In the genomic region with DNA sequence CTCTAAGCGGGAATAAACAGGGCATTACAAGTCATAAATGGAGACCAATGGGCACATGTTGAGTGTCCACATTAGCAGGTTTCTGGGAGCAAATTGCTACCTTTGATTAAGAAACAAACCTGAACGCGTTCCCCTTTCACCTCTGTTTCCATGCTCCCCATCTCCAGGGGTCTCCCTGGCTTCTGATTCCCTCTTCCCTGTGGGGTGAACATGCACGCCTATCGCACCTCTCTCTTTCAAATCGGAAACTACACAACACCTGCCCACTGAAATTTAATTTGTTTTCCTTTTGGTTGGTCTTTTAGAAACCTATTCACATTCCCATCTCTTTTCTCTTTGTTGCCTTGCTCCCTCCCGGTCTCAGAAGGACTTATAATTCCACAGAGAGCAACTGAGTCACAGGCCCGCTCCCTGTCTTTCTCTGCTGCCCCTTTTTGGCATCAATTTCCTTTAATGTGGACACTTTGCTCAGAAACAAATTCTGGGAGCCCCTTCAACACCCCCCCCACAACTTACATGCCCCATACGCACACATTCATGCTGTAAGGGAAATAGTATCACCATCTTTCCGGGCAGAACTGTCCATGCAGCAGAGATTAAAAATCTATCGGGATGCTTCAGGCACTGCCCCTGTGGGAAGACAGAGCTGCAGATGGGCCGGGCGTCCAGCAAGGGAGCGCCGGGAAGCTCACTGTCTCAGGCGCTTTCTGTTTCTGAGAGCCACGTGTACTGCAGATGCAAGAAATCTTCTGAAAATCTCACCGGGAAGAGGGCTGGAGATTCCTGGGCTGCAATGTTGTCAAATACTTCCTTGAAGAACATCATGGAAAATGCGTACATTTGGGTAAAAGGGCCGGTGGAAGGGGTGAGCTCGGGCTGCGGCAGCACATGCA, we compare ENCODE assay signal across 2 cellular contexts.
A peak's percentile ranks its signal among the peaks of the same experiment; 100 is the strongest.
TF ChIP-seq lines count a peak whose summit lies in the region.

No MANE protein-coding gene starts in this region.

TF ChIP-seq in SK-N-SH, 30 proteins besides CTCF, POLR2A, EP300 and RAD21 (continued from another document):
- TF ChIP-seq RXRA (IDR thresholded peaks at IDR 0.05; ENCODE audit: borderline replicate concordance, low read depth) (no peak), EZH2phosphoT487 (IDR thresholded peaks at IDR 0.05; ENCODE audit: borderline replicate concordance, low read depth) (peak; percentile 61; the same call in 1 of the 2 replicates)

TF ChIP-seq in SK-N-SH treated with all-trans-retinoic acid at 6 μM for 48 hours, 23 proteins besides CTCF, POLR2A, EP300 and RAD21 (continued from another document):
- TF ChIP-seq, protein P1, sequence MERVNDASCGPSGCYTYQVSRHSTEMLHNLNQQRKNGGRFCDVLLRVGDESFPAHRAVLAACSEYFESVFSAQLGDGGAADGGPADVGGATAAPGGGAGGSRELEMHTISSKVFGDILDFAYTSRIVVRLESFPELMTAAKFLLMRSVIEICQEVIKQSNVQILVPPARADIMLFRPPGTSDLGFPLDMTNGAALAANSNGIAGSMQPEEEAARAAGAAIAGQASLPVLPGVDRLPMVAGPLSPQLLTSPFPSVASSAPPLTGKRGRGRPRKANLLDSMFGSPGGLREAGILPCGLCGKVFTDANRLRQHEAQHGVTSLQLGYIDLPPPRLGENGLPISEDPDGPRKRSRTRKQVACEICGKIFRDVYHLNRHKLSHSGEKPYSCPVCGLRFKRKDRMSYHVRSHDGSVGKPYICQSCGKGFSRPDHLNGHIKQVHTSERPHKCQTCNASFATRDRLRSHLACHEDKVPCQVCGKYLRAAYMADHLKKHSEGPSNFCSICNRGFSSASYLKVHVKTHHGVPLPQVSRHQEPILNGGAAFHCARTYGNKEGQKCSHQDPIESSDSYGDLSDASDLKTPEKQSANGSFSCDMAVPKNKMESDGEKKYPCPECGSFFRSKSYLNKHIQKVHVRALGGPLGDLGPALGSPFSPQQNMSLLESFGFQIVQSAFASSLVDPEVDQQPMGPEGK (CRISPR knock-in tag; IDR thresholded peaks at IDR 0.05; ENCODE audit: borderline replicate concordance) = no peak
- no peak for TF ChIP-seq ARNTL (CRISPR knock-in tag; IDR thresholded peaks at IDR 0.05; ENCODE audit: borderline replicate concordance, low read depth)
- TF ChIP-seq, protein P2, sequence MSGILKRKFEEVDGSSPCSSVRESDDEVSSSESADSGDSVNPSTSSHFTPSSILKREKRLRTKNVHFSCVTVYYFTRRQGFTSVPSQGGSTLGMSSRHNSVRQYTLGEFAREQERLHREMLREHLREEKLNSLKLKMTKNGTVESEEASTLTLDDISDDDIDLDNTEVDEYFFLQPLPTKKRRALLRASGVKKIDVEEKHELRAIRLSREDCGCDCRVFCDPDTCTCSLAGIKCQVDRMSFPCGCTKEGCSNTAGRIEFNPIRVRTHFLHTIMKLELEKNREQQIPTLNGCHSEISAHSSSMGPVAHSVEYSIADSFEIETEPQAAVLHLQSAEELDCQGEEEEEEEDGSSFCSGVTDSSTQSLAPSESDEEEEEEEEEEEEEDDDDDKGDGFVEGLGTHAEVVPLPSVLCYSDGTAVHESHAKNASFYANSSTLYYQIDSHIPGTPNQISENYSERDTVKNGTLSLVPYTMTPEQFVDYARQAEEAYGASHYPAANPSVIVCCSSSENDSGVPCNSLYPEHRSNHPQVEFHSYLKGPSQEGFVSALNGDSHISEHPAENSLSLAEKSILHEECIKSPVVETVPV (CRISPR knock-in tag; IDR thresholded peaks at IDR 0.05) = no peak
- no peak for TF ChIP-seq TCF4 (CRISPR knock-in tag; IDR thresholded peaks at IDR 0.05; ENCODE audit: borderline replicate concordance)
- TF ChIP-seq RARB (CRISPR knock-in tag; IDR thresholded peaks at IDR 0.05) = no peak
- no peak for TF ChIP-seq ZC3H10 (CRISPR knock-in tag; IDR thresholded peaks at IDR 0.05)
- TF ChIP-seq, protein P3, sequence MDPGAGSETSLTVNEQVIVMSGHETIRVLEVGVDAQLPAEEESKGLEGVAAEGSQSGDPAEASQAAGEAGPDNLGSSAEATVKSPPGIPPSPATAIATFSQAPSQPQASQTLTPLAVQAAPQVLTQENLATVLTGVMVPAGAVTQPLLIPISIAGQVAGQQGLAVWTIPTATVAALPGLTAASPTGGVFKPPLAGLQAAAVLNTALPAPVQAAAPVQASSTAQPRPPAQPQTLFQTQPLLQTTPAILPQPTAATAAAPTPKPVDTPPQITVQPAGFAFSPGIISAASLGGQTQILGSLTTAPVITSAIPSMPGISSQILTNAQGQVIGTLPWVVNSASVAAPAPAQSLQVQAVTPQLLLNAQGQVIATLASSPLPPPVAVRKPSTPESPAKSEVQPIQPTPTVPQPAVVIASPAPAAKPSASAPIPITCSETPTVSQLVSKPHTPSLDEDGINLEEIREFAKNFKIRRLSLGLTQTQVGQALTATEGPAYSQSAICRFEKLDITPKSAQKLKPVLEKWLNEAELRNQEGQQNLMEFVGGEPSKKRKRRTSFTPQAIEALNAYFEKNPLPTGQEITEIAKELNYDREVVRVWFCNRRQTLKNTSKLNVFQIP (CRISPR knock-in tag; IDR thresholded peaks at IDR 0.05; ENCODE audit: borderline replicate concordance, low read depth) = no peak
- no peak for TF ChIP-seq BACH2 (CRISPR knock-in tag; IDR thresholded peaks at IDR 0.05; ENCODE audit: borderline replicate concordance)
